In the genomic region with DNA sequence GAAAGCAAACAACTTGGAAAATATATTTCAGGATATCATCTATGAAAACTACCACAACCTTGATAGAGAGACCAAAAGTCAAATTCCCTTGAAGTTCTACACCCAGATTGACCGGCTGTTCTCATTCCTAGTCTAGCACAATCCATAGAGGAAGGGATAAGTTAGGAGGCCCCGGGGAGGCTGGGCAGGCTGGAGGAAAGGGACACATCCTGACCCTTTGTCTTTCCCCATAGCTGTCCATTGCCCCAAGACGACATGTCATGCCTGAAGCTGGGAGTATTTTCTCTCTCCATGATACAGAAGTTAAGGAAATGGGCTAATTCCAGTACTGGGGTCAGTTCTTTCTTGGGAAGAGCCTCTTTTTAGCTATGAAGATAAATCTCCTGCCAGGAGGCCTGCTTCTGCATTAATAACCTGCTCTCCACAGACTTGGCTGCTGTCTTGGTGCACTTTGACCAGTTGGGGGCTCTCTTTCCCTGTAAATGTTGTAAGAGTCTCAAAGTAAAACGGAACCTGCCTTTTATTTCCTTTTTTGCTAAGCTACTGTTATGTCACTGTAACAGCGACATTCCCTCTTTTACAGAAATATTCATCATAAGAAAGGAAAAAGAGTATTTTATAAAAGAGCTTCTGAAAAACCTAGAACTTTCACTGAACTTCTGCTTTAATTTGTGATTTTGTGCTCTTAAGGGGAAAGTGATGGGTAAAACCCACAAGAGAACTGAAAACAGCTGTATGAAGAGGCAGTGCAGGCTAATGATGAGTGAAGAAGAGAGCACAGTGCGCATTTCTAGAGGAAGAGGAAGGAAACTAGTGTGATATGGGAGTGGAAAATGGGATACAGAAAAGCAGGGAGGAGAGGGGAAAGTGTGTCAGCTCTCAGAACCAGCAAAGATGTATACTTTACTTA, we compare ENCODE assay signal across 8 cellular contexts. TPM values are rescaled to one million over a fixed set of nuclear protein-coding genes. Genes with fewer than 3 reads are reported as not detected.
DNase-seq lines count a peak whose midpoint lies in the region; ATAC-seq and TF ChIP-seq lines count a peak whose summit lies in the region.
"Not testable (repeated sequence)": the region's sequence is repeated elsewhere in the genome, so short reads cannot be mapped to it uniquely, and the experiment has no call there.

No MANE protein-coding gene starts in this region.

- not testable (repeated sequence) for TF ChIP-seq POLR2A in heart left ventricle (IDR thresholded peaks at IDR 0.05)

- not testable (repeated sequence) for H3K9ac ChIP-seq in adipocyte (ENCODE audit: low read length)

- intact Hi-C loops in heart left ventricle (cut with DNase I); psoas muscle (cut with DNase I): not testable (repeated sequence)

- H3K4me3 ChIP-seq in BE2C (ENCODE audit: low read depth, low read length); adipocyte (ENCODE audit: low read length); psoas muscle: not testable (repeated sequence)
- H3K4me3 ChIP-seq in heart left ventricle: peak overlapping the region in 1 of 12 donors; percentile 13

- WGBS in heart left ventricle, 4 donors: 34 to 40% (median 39%) methylated on average over 6 of the region's 6 CpGs
- WGBS in psoas muscle, 3 donors: 35 to 46% (median 41%) methylated on average over 6 of the region's 6 CpGs

- ATAC-seq in GM18861 (IDR thresholded peaks at IDR 0.05; ENCODE audit: unreplicated experiment): peak; percentile 84
- peak; percentile 95 for ATAC-seq in HG02610 (IDR thresholded peaks at IDR 0.05; ENCODE audit: unreplicated experiment)
- peak; percentile 96 for ATAC-seq in SK-N-SH treated with all-trans-retinoic acid at 6 μM for 48 hours
- ATAC-seq in heart left ventricle: peak in 3 of 4 donors; percentile 62 to 82 (median 70)
- not testable (repeated sequence) for ATAC-seq in psoas muscle

- not testable (repeated sequence) for H3K27ac ChIP-seq in heart left ventricle, psoas muscle

- not testable (repeated sequence) for H3K9me3 ChIP-seq in BE2C; adipocyte (ENCODE audit: control insufficient read depth, low read length); heart left ventricle; psoas muscle

- TF ChIP-seq CTCF in BE2C (IDR thresholded peaks at IDR 0.05; ENCODE audit: low read depth, low read length) (peak; percentile 56), heart left ventricle (IDR thresholded peaks at IDR 0.05) (peak in 11 of 12 donors; percentile 19 to 62 (median 46)), psoas muscle (IDR thresholded peaks at IDR 0.05) (peak; percentile 24)

- not testable (repeated sequence) for H3K4me1 ChIP-seq in BE2C; adipocyte (ENCODE audit: control insufficient read depth, insufficient read depth, low read length); heart left ventricle; psoas muscle

- not testable (repeated sequence) for DNase-seq in BE2C, heart left ventricle, psoas muscle
- peak; percentile 82 for DNase-seq in KBM-7
- DNase-seq in adipocyte (ENCODE audit: low read depth): peak; percentile 41

- not testable (repeated sequence) for H3K27me3 ChIP-seq in BE2C; adipocyte (replicated peaks; ENCODE audit: control insufficient read depth, insufficient read depth, low read length); heart left ventricle; psoas muscle (ENCODE audit: insufficient read depth in 3 of 3, low read length in 2 of 3)

- in situ Hi-C loops in KBM-7 (cut with MboI; ENCODE audit: low pct_unique_long_range_greater_than_20kb, low sequenced_read_pairs): not testable (repeated sequence)

- not testable (repeated sequence) for H3K36me3 ChIP-seq in BE2C; adipocyte (ENCODE audit: control insufficient read depth, insufficient read depth, low read length, severe bottlenecking); heart left ventricle; psoas muscle (ENCODE audit: insufficient read depth in 1 of 2, low read depth in 1 of 2)

RNA-seq across cellular contexts. Expression of gene IFNA7, which starts 6.9 kb away (rescaled TPM):
- polyA plus RNA-seq in BE2C (2012; ENCODE audit: insufficient read depth, insufficient read length, low read depth): not detected
- not detected for total RNA-seq in heart left ventricle
- not detected for polyA plus RNA-seq in heart left ventricle
- not detected for total RNA-seq in psoas muscle
- polyA plus RNA-seq in psoas muscle: not detected

RNA-seq across cellular contexts. Expression of gene IFNA4, which starts 7.7 kb away (rescaled TPM):
- polyA plus RNA-seq in BE2C (2012; ENCODE audit: insufficient read depth, insufficient read length, low read depth): not detected
- total RNA-seq in heart left ventricle (not detected), psoas muscle (not detected)
- polyA plus RNA-seq in heart left ventricle (not detected), psoas muscle (not detected)

RNA-seq across cellular contexts. Expression of gene IFNA10, which starts 11.8 kb away (rescaled TPM):
- polyA plus RNA-seq in BE2C (2012; ENCODE audit: insufficient read depth, insufficient read length, low read depth): not detected
- total RNA-seq in heart left ventricle (not detected), psoas muscle (not detected)
- polyA plus RNA-seq in heart left ventricle (not detected), psoas muscle (under 1 TPM in 1 of 3 donors, not detected in 2; 0.14 TPM)

RNA-seq across cellular contexts. Expression of gene IFNA16, which starts 22.0 kb away (rescaled TPM):
- polyA plus RNA-seq in BE2C (2012; ENCODE audit: insufficient read depth, insufficient read length, low read depth): not detected
- total RNA-seq in heart left ventricle: not detected
- polyA plus RNA-seq in heart left ventricle: not detected
- not detected for total RNA-seq in psoas muscle
- polyA plus RNA-seq in psoas muscle: not detected

RNA-seq across cellular contexts. Expression of gene IFNA21, which starts 28.7 kb away (rescaled TPM):
- polyA plus RNA-seq in BE2C (2012; ENCODE audit: insufficient read depth, insufficient read length, low read depth): not detected
- total RNA-seq in heart left ventricle (not detected), psoas muscle (not detected)
- polyA plus RNA-seq in heart left ventricle (not detected), psoas muscle (not detected)
